Comparison of ENCODE assay signal across 10 cellular contexts in genomic region chr1:211925016-211925415, GRCh38.
DNase-seq lines count a peak whose midpoint lies in the region; ATAC-seq and TF ChIP-seq lines count a peak whose summit lies in the region.
"Had no signal": no experiment of that assay in that cellular context is flagged by ENCODE, and none has a peak within 500 bp of the region (broad histone marks: within the 10 kb centered on the region; RNA-seq: fewer than 3 reads in every experiment).

No MANE protein-coding gene starts in this region.

- no peak overlapping the region for H3K27ac Mint-ChIP-seq in activated T-cell treated with anti-CD3 and anti-CD28 coated beads, Interleukin-2, amount 50 U/mL, for 72 hours
- no peak overlapping the region for H3K27ac Mint-ChIP-seq in WTC11
- H3K27ac Mint-ChIP-seq in stimulated activated memory B cell treated with anti-CD40 and anti-IgM and Interleukin-4, amounts not matched to agents 10 μg/mL and 1 μg/mL and 100 μg/mL, for 72 hours: no peak overlapping the region
- H3K27ac Mint-ChIP-seq in naive thymus-derived CD4-positive, alpha-beta T cell: no peak overlapping the region

- H3K9me3 ChIP-seq in naive thymus-derived CD4-positive, alpha-beta T cell (ENCODE audit: control insufficient read depth in 2 of 3, low read length in 3 of 3): no peaks in the 10 kb centered on the region

- no peaks in the 10 kb centered on the region for H3K27me3 ChIP-seq in naive thymus-derived CD4-positive, alpha-beta T cell (ENCODE audit: control insufficient read depth in 2 of 2, insufficient read depth in 2 of 2, low read length in 2 of 2)

- intact Hi-C loops in naive thymus-derived CD4-positive, alpha-beta T cell (cut with micrococcal nuclease): no loop called here

- no peak overlapping the region for H3K4me3 ChIP-seq in naive thymus-derived CD4-positive, alpha-beta T cell (ENCODE audit: low read length)

- no peak overlapping the region for H3K4me3 Mint-ChIP-seq in activated T-cell treated with anti-CD3 and anti-CD28 coated beads, Interleukin-2, amount 50 U/mL, for 72 hours
- H3K4me3 Mint-ChIP-seq in WTC11: no peak overlapping the region
- no peak overlapping the region for H3K4me3 Mint-ChIP-seq in stimulated activated memory B cell treated with anti-CD40 and anti-IgM and Interleukin-4, amounts not matched to agents 10 μg/mL and 1 μg/mL and 100 μg/mL, for 72 hours
- no peak overlapping the region for H3K4me3 Mint-ChIP-seq in naive thymus-derived CD4-positive, alpha-beta T cell
- H3K4me3 Mint-ChIP-seq: activated T-cell treated with anti-CD3 and anti-CD28 coated beads, Interleukin-2, amount 50 U/mL, for 4 hours had no signal

- H3K4me1 ChIP-seq in naive thymus-derived CD4-positive, alpha-beta T cell (ENCODE audit: control insufficient read depth in 2 of 2, insufficient read depth in 2 of 2, low read length in 2 of 2): no peaks in the 10 kb centered on the region

- DNase-seq in activated T-cell treated with anti-CD3 and anti-CD28 coated beads, Interleukin-2, amount 50 U/mL, for 72 hours: no peak
- DNase-seq in activated T-cell treated with anti-CD3 and anti-CD28 coated beads, Interleukin-2, amount 50 U/mL, for 48 hours: no peak
- DNase-seq in NCI-H2081 treated with DMSO at 0.1 percent for 48 hours (lab: John Stamatoyannopoulos, UW) (peak; percentile 33), WTC11 (ENCODE audit: low spot score) (peak; percentile 40), NCI-H2029 (lab: John Stamatoyannopoulos, UW) (no peak)
- DNase-seq in naive thymus-derived CD4-positive, alpha-beta T cell: no peak
- DNase-seq: activated T-cell treated with anti-CD3 and anti-CD28 coated beads, Interleukin-2, amount 50 U/mL, for 4 hours; kidney glomerular epithelial cell had no signal

- TF ChIP-seq CTCF in WTC11 (IDR thresholded peaks at IDR 0.05): no peak

- POLR2A ChIA-PET in WTC11 (lab: Charles Lee): no interaction called here
- POLR2A ChIA-PET in naive thymus-derived CD4-positive, alpha-beta T cell (lab: Charles Lee): no interaction called here

- no peaks in the 10 kb centered on the region for H3K9me3 Mint-ChIP-seq in activated T-cell treated with anti-CD3 and anti-CD28 coated beads, Interleukin-2, amount 50 U/mL, for 72 hours
- H3K9me3 Mint-ChIP-seq in WTC11: no peaks in the 10 kb centered on the region
- no peaks in the 10 kb centered on the region for H3K9me3 Mint-ChIP-seq in stimulated activated memory B cell treated with anti-CD40 and anti-IgM and Interleukin-4, amounts not matched to agents 10 μg/mL and 1 μg/mL and 100 μg/mL, for 72 hours
- peaks cover 0 to 1% (median 0%) of the 10 kb centered on the region in 11 donors for H3K9me3 Mint-ChIP-seq in naive thymus-derived CD4-positive, alpha-beta T cell
- H3K9me3 Mint-ChIP-seq: activated T-cell treated with anti-CD3 and anti-CD28 coated beads, Interleukin-2, amount 50 U/mL, for 4 hours had no signal

- CTCF ChIA-PET in WTC11 (lab: Charles Lee): interaction anchor here (1.0 to 2.3 kb wide), 5 partner anchors 20 to 531 kb away, joined by 3 to 10 read pairs (median 5); no protein-coding TSS in a partner anchor
- CTCF ChIA-PET in naive thymus-derived CD4-positive, alpha-beta T cell (lab: Charles Lee): no interaction called here

- peak; percentile 44 to 51 for ATAC-seq in activated T-cell treated with anti-CD3 and anti-CD28 coated beads, Interleukin-2, amount 50 U/mL, for 72 hours (replicated peaks in 1 of 2)
- peak; percentile 92 for ATAC-seq in WTC11
- peak; percentile 43 for ATAC-seq in stimulated activated memory B cell treated with anti-CD40 and anti-IgM and Interleukin-4, amounts not matched to agents 10 μg/mL and 1 μg/mL and 100 μg/mL, for 72 hours
- ATAC-seq in naive thymus-derived CD4-positive, alpha-beta T cell: no peak
- no peak for ATAC-seq in HG02610 (IDR thresholded peaks at IDR 0.05; ENCODE audit: unreplicated experiment)

- H3K27ac ChIP-seq in naive thymus-derived CD4-positive, alpha-beta T cell (ENCODE audit: low read depth, low read length): no peak overlapping the region

- no peaks in the 10 kb centered on the region for H3K36me3 ChIP-seq in naive thymus-derived CD4-positive, alpha-beta T cell (ENCODE audit: control insufficient read depth in 2 of 3, insufficient read depth in 3 of 3, low read length in 3 of 3)

- peaks cover 6% of the 10 kb centered on the region for H3K4me1 Mint-ChIP-seq in activated T-cell treated with anti-CD3 and anti-CD28 coated beads, Interleukin-2, amount 50 U/mL, for 72 hours (ENCODE audit: low read depth)
- H3K4me1 Mint-ChIP-seq in WTC11: peaks cover 25% of the 10 kb centered on the region
- H3K4me1 Mint-ChIP-seq in stimulated activated memory B cell treated with anti-CD40 and anti-IgM and Interleukin-4, amounts not matched to agents 10 μg/mL and 1 μg/mL and 100 μg/mL, for 72 hours: no peaks in the 10 kb centered on the region
- H3K4me1 Mint-ChIP-seq in naive thymus-derived CD4-positive, alpha-beta T cell: peaks cover 0 to 2% (median 0%) of the 10 kb centered on the region in 7 donors

- no peaks in the 10 kb centered on the region for H3K36me3 Mint-ChIP-seq in activated T-cell treated with anti-CD3 and anti-CD28 coated beads, Interleukin-2, amount 50 U/mL, for 72 hours (ENCODE audit: insufficient read depth in 2 of 2)
- no peaks in the 10 kb centered on the region for H3K36me3 Mint-ChIP-seq in WTC11
- H3K36me3 Mint-ChIP-seq in stimulated activated memory B cell treated with anti-CD40 and anti-IgM and Interleukin-4, amounts not matched to agents 10 μg/mL and 1 μg/mL and 100 μg/mL, for 72 hours: no peaks in the 10 kb centered on the region
- no peaks in the 10 kb centered on the region for H3K36me3 Mint-ChIP-seq in naive thymus-derived CD4-positive, alpha-beta T cell

- peaks cover 8% of the 10 kb centered on the region for H3K27me3 Mint-ChIP-seq in activated T-cell treated with anti-CD3 and anti-CD28 coated beads, Interleukin-2, amount 50 U/mL, for 72 hours (ENCODE audit: low read depth)
- H3K27me3 Mint-ChIP-seq in WTC11 (ENCODE audit: low read depth): no peaks in the 10 kb centered on the region
- H3K27me3 Mint-ChIP-seq in stimulated activated memory B cell treated with anti-CD40 and anti-IgM and Interleukin-4, amounts not matched to agents 10 μg/mL and 1 μg/mL and 100 μg/mL, for 72 hours: no peaks in the 10 kb centered on the region
- peaks cover 3 to 30% (median 8%) of the 10 kb centered on the region in 5 donors for H3K27me3 Mint-ChIP-seq in naive thymus-derived CD4-positive, alpha-beta T cell

TF ChIP-seq in WTC11, 78 proteins besides CTCF, POLR2A, EP300 and RAD21:
- TF ChIP-seq ZNF138 (CRISPR knock-in tag; conservative IDR thresholded peaks at IDR 0.05): no peak
- TF ChIP-seq ZNF219 (CRISPR knock-in tag; IDR thresholded peaks at IDR 0.05; ENCODE audit: borderline replicate concordance): no peak
- TF ChIP-seq IRF1 (CRISPR knock-in tag; IDR thresholded peaks at IDR 0.05): no peak
- no peak for TF ChIP-seq KAT7 (CRISPR knock-in tag; IDR thresholded peaks at IDR 0.05; ENCODE audit: borderline replicate concordance)
TF ChIP-seq in WTC11: peak in this region for 0.

Comparison
In these comparisons a context has a peak if more than half of its experiments do, and no peak if none do; other contexts are left out.
1. ATAC-seq: peak in activated T-cell treated with anti-CD3 and anti-CD28 coated beads, Interleukin-2, amount 50 U/mL, for 72 hours (2 of 2), WTC11 (single experiment) and stimulated activated memory B cell treated with anti-CD40 and anti-IgM and Interleukin-4, amounts not matched to agents 10 μg/mL and 1 μg/mL and 100 μg/mL, for 72 hours (single experiment); none in naive thymus-derived CD4-positive, alpha-beta T cell (single experiment) and HG02610 (single experiment).
2. DNase-seq: peak in NCI-H2081 treated with DMSO at 0.1 percent for 48 hours (single experiment) and WTC11 (single experiment); none in activated T-cell treated with anti-CD3 and anti-CD28 coated beads, Interleukin-2, amount 50 U/mL, for 72 hours (0 of 2), activated T-cell treated with anti-CD3 and anti-CD28 coated beads, Interleukin-2, amount 50 U/mL, for 48 hours (0 of 2), naive thymus-derived CD4-positive, alpha-beta T cell (0 of 9) and NCI-H2029 (single experiment).